Comparison of ENCODE assay signal across 10 cellular contexts in genomic region chr1:965526-966134, GRCh38. TPM values are rescaled to one million over a fixed set of nuclear protein-coding genes. Genes with fewer than 3 reads are reported as not detected.
A peak's percentile ranks its signal among the peaks of the same experiment; 100 is the strongest.
DNase-seq lines count a peak whose midpoint lies in the region; ATAC-seq, FAIRE-seq and TF ChIP-seq lines count a peak whose summit lies in the region.
"Had no signal": no experiment of that assay in that cellular context is flagged by ENCODE, and none has a peak within 500 bp of the region (broad histone marks: within the 10 kb centered on the region; RNA-seq: fewer than 3 reads in every experiment).

No MANE protein-coding gene starts in this region.

- no peak for TF ChIP-seq RAD21 in HCT116 (IDR thresholded peaks at IDR 0.05; ENCODE audit: low read depth)

- peak overlapping the region; percentile 42 for H3K27ac Mint-ChIP-seq in activated CD4-positive, alpha-beta memory T cell treated with anti-CD3 and anti-CD28 coated beads for 36 hours
- peak overlapping the region in 1 of 10 donors; percentile 56 for H3K27ac Mint-ChIP-seq in naive thymus-derived CD8-positive, alpha-beta T cell

- H3K4me3 Mint-ChIP-seq in activated CD4-positive, alpha-beta memory T cell treated with anti-CD3 and anti-CD28 coated beads for 36 hours: peak overlapping the region; percentile 56
- H3K4me3 Mint-ChIP-seq in naive thymus-derived CD8-positive, alpha-beta T cell: peak overlapping the region in 7 of 10 donors; percentile 37 to 76 (median 50)

- TF ChIP-seq POLR2A in HCT116 (IDR thresholded peaks at IDR 0.05; ENCODE audit: borderline replicate concordance, extremely low read depth, insufficient read depth, insufficient read length): no peak

- H4K20me1 ChIP-seq in HCT116 (ENCODE audit: insufficient read depth): no peaks in the 10 kb centered on the region

- FAIRE-seq in urothelium cell line (lab: Jason Lieb, UNC): no peak
- FAIRE-seq: frontal cortex had no signal

- H3K9me2 ChIP-seq in HCT116 (ENCODE audit: insufficient read depth): no peaks in the 10 kb centered on the region

- H3K27ac ChIP-seq in HCT116 (ENCODE audit: low read depth, low read length) (peak overlapping the region; percentile 100), ascending aorta (no peak overlapping the region)

- no peak overlapping the region for H2AFZ ChIP-seq in HCT116 (ENCODE audit: low read depth, low read length, poor library complexity, severe bottlenecking)

- H3K9me3 Mint-ChIP-seq in activated CD4-positive, alpha-beta memory T cell treated with anti-CD3 and anti-CD28 coated beads for 36 hours: peaks cover 2% of the 10 kb centered on the region
- H3K9me3 Mint-ChIP-seq in naive thymus-derived CD8-positive, alpha-beta T cell: no peaks in the 10 kb centered on the region

- H3K27me3 ChIP-seq in HCT116 (ENCODE audit: insufficient read depth, low read length) (no peaks in the 10 kb centered on the region), ascending aorta (peaks cover 1% of the 10 kb centered on the region)

- peak; percentile 13 for ATAC-seq in HCT116
- no peak for ATAC-seq in naive thymus-derived CD8-positive, alpha-beta T cell

- no TSS peak for BruUV-seq in HCT116 (replicated peaks; lab: Mats Ljungman, UMichigan)

- no peaks in the 10 kb centered on the region for H3K27me3 Mint-ChIP-seq in activated CD4-positive, alpha-beta memory T cell treated with anti-CD3 and anti-CD28 coated beads for 36 hours
- peaks cover 6 to 17% (median 9%) of the 10 kb centered on the region in 5 donors for H3K27me3 Mint-ChIP-seq in naive thymus-derived CD8-positive, alpha-beta T cell

- intact Hi-C loops in HCT116 (cut with micrococcal nuclease): no loop called here
- intact Hi-C loops in activated CD4-positive, alpha-beta memory T cell treated with anti-CD3 and anti-CD28 coated beads for 36 hours (cut with micrococcal nuclease): loop anchor here (10.0 kb wide), 1 partner anchor 99 kb away; no protein-coding TSS in a partner anchor
- intact Hi-C loops in ascending aorta (cut with DNase I): no loop called here

- peaks cover 11% of the 10 kb centered on the region for H3K4me1 Mint-ChIP-seq in activated CD4-positive, alpha-beta memory T cell treated with anti-CD3 and anti-CD28 coated beads for 36 hours (ENCODE audit: low read depth)
- H3K4me1 Mint-ChIP-seq in naive thymus-derived CD8-positive, alpha-beta T cell: peaks cover 0 to 11% (median 4%) of the 10 kb centered on the region in 4 donors

- TF ChIP-seq CTCF in HCT116 (IDR thresholded peaks at IDR 0.05 in 2 of 3, conservative IDR thresholded peaks at IDR 0.05 in 1 of 3; ENCODE audit: borderline replicate concordance in 1 of 3, insufficient read depth in 1 of 3, low read depth in 2 of 3, low read length in 2 of 3) (no peak), ascending aorta (IDR thresholded peaks at IDR 0.05) (no peak)

- H3K9me3 ChIP-seq in HCT116 (ENCODE audit: control insufficient read depth in 1 of 2, insufficient read depth in 1 of 2, low read depth in 1 of 2, low read length in 2 of 2): no peaks in the 10 kb centered on the region; a peak in 1 of 4 replicates
- no peaks in the 10 kb centered on the region for H3K9me3 ChIP-seq in ascending aorta
- H3K9me3 ChIP-seq: mucosa of descending colon, uterus had no signal

- peak overlapping the region; percentile 94 for H3K9ac ChIP-seq in HCT116 (ENCODE audit: low read length)

- H3K4me3 ChIP-seq in HCT116 (replicated peaks in 1 of 2; ENCODE audit: low read depth in 1 of 2, low read length in 2 of 2) (peak overlapping the region; percentile 74), ascending aorta (peak overlapping the region in 1 of 2 donors; percentile 77)
- H3K4me3 ChIP-seq: mucosa of descending colon had no signal

- POLR2A ChIA-PET in HCT116 (lab: Charles Lee): no interaction called here
- POLR2A ChIA-PET in activated CD4-positive, alpha-beta memory T cell treated with anti-CD3 and anti-CD28 coated beads for 36 hours (lab: Charles Lee): no interaction called here
- POLR2A ChIA-PET in naive thymus-derived CD8-positive, alpha-beta T cell (lab: Charles Lee): no interaction called here

- H3K36me3 Mint-ChIP-seq in activated CD4-positive, alpha-beta memory T cell treated with anti-CD3 and anti-CD28 coated beads for 36 hours: peaks cover 3% of the 10 kb centered on the region
- no peaks in the 10 kb centered on the region for H3K36me3 Mint-ChIP-seq in naive thymus-derived CD8-positive, alpha-beta T cell

- H3K36me3 ChIP-seq in HCT116 (ENCODE audit: control insufficient read depth in 1 of 2, insufficient read depth in 2 of 2, low read length in 2 of 2) (peaks cover 11 to 19% of the 10 kb centered on the region in 2 experiments; a peak in 3 of 4 replicates), ascending aorta (peaks cover 4 to 11% of the 10 kb centered on the region in 2 donors)
- H3K36me3 ChIP-seq: uterus had no signal

- DNase-seq in HCT116 (ENCODE audit: low read depth, low spot score) (no peak), urothelium cell line (ENCODE audit: low spot score) (no peak), ascending aorta (ENCODE audit: low spot score in 2 of 2) (no peak)
- DNase-seq in activated CD4-positive, alpha-beta memory T cell treated with anti-CD3 and anti-CD28 coated beads for 36 hours: no peak
- no peak for DNase-seq in naive thymus-derived CD8-positive, alpha-beta T cell
- no peak for DNase-seq in stimulated activated CD4-positive, alpha-beta T cell treated with anti-CD3 and anti-CD28 coated beads, Interleukin-2, amount 100 ng/mL, for 48 hours
- DNase-seq: NCI-H748 treated with DMSO at 0.1 percent for 48 hours, uterus had no signal

- peaks cover 20% of the 10 kb centered on the region; the same call in 1 of the 2 replicates for H3K79me2 ChIP-seq in HCT116 (ENCODE audit: insufficient read depth, low read length)

- RAD21 ChIA-PET in HCT116 (lab: Charles Lee; ENCODE audit: low non-redundant PET in 1 of 2, low total read pairs in 2 of 2, uncharacterized antibody in 2 of 2, unreplicated experiment in 2 of 2): no interaction called here

- CTCF ChIA-PET in HCT116 (lab: Charles Lee): no interaction called here
- CTCF ChIA-PET in activated CD4-positive, alpha-beta memory T cell treated with anti-CD3 and anti-CD28 coated beads for 36 hours (lab: Charles Lee): no interaction called here

- H3K4me2 ChIP-seq in HCT116 (ENCODE audit: low read length): peak overlapping the region; percentile 93

- H3K4me1 ChIP-seq in HCT116 (ENCODE audit: control insufficient read depth in 1 of 2, insufficient read depth in 2 of 2, low read length in 2 of 2): peaks cover 21 to 41% of the 10 kb centered on the region in 2 experiments
- H3K4me1 ChIP-seq in ascending aorta: peaks cover 8 to 9% of the 10 kb centered on the region in 2 donors

TF ChIP-seq in HCT116, 20 proteins besides CTCF, POLR2A, EP300 and RAD21:
- no peak for TF ChIP-seq ELF1 (IDR thresholded peaks at IDR 0.05; ENCODE audit: borderline replicate concordance, low read depth)
- no peak for TF ChIP-seq CBX3 (IDR thresholded peaks at IDR 0.05; ENCODE audit: low read depth)
- no peak for TF ChIP-seq TCF7L2 (IDR thresholded peaks at IDR 0.05; ENCODE audit: borderline replicate concordance, extremely low read depth, insufficient read depth, insufficient read length)

RNA-seq across cellular contexts. Expression of gene PLEKHN1, which starts 0.7 kb away (rescaled TPM):
- total RNA-seq in HCT116 (2021; ENCODE audit: unreplicated experiment) (11.6 TPM), ascending aorta (not detected)
- polyA plus RNA-seq in HCT116 (2012): 9.4 and 9.6 TPM in 2 replicates
- 1 to 10 TPM; 5.8 to 6.0 TPM for total RNA-seq in activated CD4-positive, alpha-beta memory T cell treated with anti-CD3 and anti-CD28 coated beads for 36 hours
- total RNA-seq in naive thymus-derived CD8-positive, alpha-beta T cell: under 1 TPM; 0.60 to 0.93 TPM
- polyA plus RNA-seq in naive thymus-derived CD8-positive, alpha-beta T cell: under 1 TPM in 1 of 3 donors, not detected in 2; 0.19 TPM
- total RNA-seq: frontal cortex had no signal

RNA-seq across cellular contexts. Expression of gene KLHL17, which starts 5.2 kb away (rescaled TPM):
- total RNA-seq in HCT116 (2021; ENCODE audit: unreplicated experiment): 100.0 TPM
- polyA plus RNA-seq in HCT116 (2012): 58.8 and 68.9 TPM in 2 replicates
- 10 to 100 TPM; 25.8 to 30.6 TPM for total RNA-seq in activated CD4-positive, alpha-beta memory T cell treated with anti-CD3 and anti-CD28 coated beads for 36 hours
- total RNA-seq in naive thymus-derived CD8-positive, alpha-beta T cell: 10 to 100 TPM; 36.4 to 37.4 TPM
- polyA plus RNA-seq in naive thymus-derived CD8-positive, alpha-beta T cell: 1 to 10 TPM in 2 of 3 donors, under 1 TPM in 1; 0.94 to 2.0 (median 1.1) TPM
- 16.6 TPM for total RNA-seq in ascending aorta

RNA-seq across cellular contexts. Expression of gene NOC2L, which starts 6.6 kb away (rescaled TPM):
- total RNA-seq in HCT116 (2021; ENCODE audit: unreplicated experiment): 260 TPM
- 169 and 185 TPM in 2 replicates for polyA plus RNA-seq in HCT116 (2012)
- 100 to 1,000 TPM; 111 to 117 TPM for total RNA-seq in activated CD4-positive, alpha-beta memory T cell treated with anti-CD3 and anti-CD28 coated beads for 36 hours
- 10 to 100 TPM; 72.3 to 78.3 TPM for total RNA-seq in naive thymus-derived CD8-positive, alpha-beta T cell
- 10 to 100 TPM; 49.5 to 68.2 (median 60.5) TPM for polyA plus RNA-seq in naive thymus-derived CD8-positive, alpha-beta T cell
- total RNA-seq in ascending aorta: 33.2 TPM

RNA-seq across cellular contexts. Expression of gene PERM1, which starts 16.3 kb away (rescaled TPM):
- 0.39 TPM for total RNA-seq in HCT116 (2021; ENCODE audit: unreplicated experiment)
- 2.6 and 3.8 TPM in 2 replicates for polyA plus RNA-seq in HCT116 (2012)
- total RNA-seq in activated CD4-positive, alpha-beta memory T cell treated with anti-CD3 and anti-CD28 coated beads for 36 hours: not detected
- not detected for total RNA-seq in naive thymus-derived CD8-positive, alpha-beta T cell
- polyA plus RNA-seq in naive thymus-derived CD8-positive, alpha-beta T cell: not detected
- total RNA-seq in ascending aorta: not detected
- total RNA-seq: frontal cortex had no signal

RNA-seq across cellular contexts. Expression of gene HES4, which starts 34.3 kb away (rescaled TPM):
- total RNA-seq in HCT116 (2021; ENCODE audit: unreplicated experiment) (145 TPM), ascending aorta (285 TPM)
- 88.1 and 110 TPM in 2 replicates for polyA plus RNA-seq in HCT116 (2012)
- 1 to 10 TPM; 1.7 to 2.0 TPM for total RNA-seq in activated CD4-positive, alpha-beta memory T cell treated with anti-CD3 and anti-CD28 coated beads for 36 hours
- total RNA-seq in naive thymus-derived CD8-positive, alpha-beta T cell: not detected
- polyA plus RNA-seq in naive thymus-derived CD8-positive, alpha-beta T cell: under 1 TPM in 1 of 3 donors, not detected in 2; 0.85 TPM
